In the genomic region with DNA sequence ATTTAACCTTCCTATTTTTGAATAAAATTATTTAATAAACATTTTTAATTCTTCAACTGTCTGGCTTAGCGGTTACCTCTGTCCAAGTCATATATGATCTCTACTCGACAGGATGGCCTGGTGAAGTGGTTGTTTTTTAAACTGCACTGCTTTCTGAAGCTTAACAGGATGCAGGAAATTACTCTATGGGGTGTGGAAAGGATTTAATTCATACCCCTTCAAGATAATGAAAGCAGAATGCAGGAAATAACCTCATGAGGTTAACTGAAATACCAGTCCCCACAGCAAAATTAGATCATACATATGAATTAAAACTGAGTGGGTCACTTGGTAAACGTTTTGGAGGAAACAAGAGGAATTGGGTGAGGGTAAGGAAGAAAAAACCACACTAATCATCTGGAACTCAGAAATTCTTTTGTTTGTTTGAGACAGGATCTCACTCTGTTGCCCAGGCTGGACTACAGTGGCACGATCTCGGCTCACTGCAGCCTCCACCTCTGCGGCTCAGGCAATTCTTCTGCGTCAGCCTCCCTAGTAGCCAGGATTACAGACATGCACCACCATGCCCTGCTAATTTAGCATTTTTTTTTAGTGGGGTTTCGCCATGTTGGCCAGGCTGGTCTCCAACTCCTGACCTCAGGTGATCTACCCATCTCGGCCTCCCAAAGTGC, we compare ENCODE assay signal across 11 cellular contexts. TPM values are rescaled to one million over a fixed set of nuclear protein-coding genes. Genes with fewer than 3 reads are reported as not detected.
DNase-seq lines count a peak whose midpoint lies in the region; ATAC-seq and TF ChIP-seq lines count a peak whose summit lies in the region.
"Had no signal": no experiment of that assay in that cellular context is flagged by ENCODE, and none has a peak within 500 bp of the region (broad histone marks: within the 10 kb centered on the region; RNA-seq: fewer than 3 reads in every experiment).

No MANE protein-coding gene starts in this region.

- no peaks in the 10 kb centered on the region for H3K4me1 ChIP-seq in thyroid gland

- no peak for TF ChIP-seq CTCF in thyroid gland (IDR thresholded peaks at IDR 0.05)

- peak; percentile 84 for ATAC-seq in activated CD8-positive, alpha-beta memory T cell treated with anti-CD3 and anti-CD28 coated beads, Interleukin-2, amount 10 ng/mL, durations not matched to agents 7 days and 5 days

- no peak overlapping the region for H3K4me3 ChIP-seq in thyroid gland (replicated peaks in 1 of 3)
- H3K4me3 ChIP-seq: coronary artery had no signal

- peak overlapping the region; percentile 5 for H3K4me3 Mint-ChIP-seq in activated CD8-positive, alpha-beta memory T cell treated with anti-CD3 and anti-CD28 coated beads, Interleukin-2, amount 10 ng/mL, durations not matched to agents 7 days and 5 days
- peak overlapping the region; percentile 38 for H3K4me3 Mint-ChIP-seq in activated naive CD8-positive, alpha-beta T cell
- peak overlapping the region in 2 of 5 donors; percentile 3 to 26 for H3K4me3 Mint-ChIP-seq in immature natural killer cell

- H3K36me3 Mint-ChIP-seq in activated CD8-positive, alpha-beta memory T cell treated with anti-CD3 and anti-CD28 coated beads, Interleukin-2, amount 10 ng/mL, durations not matched to agents 7 days and 5 days = peaks cover 61% of the 10 kb centered on the region
- peaks cover 38% of the 10 kb centered on the region for H3K36me3 Mint-ChIP-seq in activated naive CD8-positive, alpha-beta T cell
- peaks cover 29 to 47% (median 46%) of the 10 kb centered on the region in 3 donors for H3K36me3 Mint-ChIP-seq in immature natural killer cell

- no peak for TF ChIP-seq POLR2A in thyroid gland (IDR thresholded peaks at IDR 0.05)

- 77 to 84% methylated on average over 9 of the region's 9 CpGs for WGBS in thyroid gland, 2 donors

- peaks cover 17% of the 10 kb centered on the region for H3K4me1 Mint-ChIP-seq in activated CD8-positive, alpha-beta memory T cell treated with anti-CD3 and anti-CD28 coated beads, Interleukin-2, amount 10 ng/mL, durations not matched to agents 7 days and 5 days
- H3K4me1 Mint-ChIP-seq in activated naive CD8-positive, alpha-beta T cell (ENCODE audit: low read depth) = peaks cover 48% of the 10 kb centered on the region
- H3K4me1 Mint-ChIP-seq in immature natural killer cell = peaks cover 15 to 44% of the 10 kb centered on the region in 2 donors

- H3K27me3 Mint-ChIP-seq in activated CD8-positive, alpha-beta memory T cell treated with anti-CD3 and anti-CD28 coated beads, Interleukin-2, amount 10 ng/mL, durations not matched to agents 7 days and 5 days = no peaks in the 10 kb centered on the region
- no peaks in the 10 kb centered on the region for H3K27me3 Mint-ChIP-seq in activated naive CD8-positive, alpha-beta T cell
- no peaks in the 10 kb centered on the region for H3K27me3 Mint-ChIP-seq in immature natural killer cell (ENCODE audit: low read depth in 3 of 3)

- H3K27ac Mint-ChIP-seq in activated CD8-positive, alpha-beta memory T cell treated with anti-CD3 and anti-CD28 coated beads, Interleukin-2, amount 10 ng/mL, durations not matched to agents 7 days and 5 days = peak overlapping the region; percentile 76
- peak overlapping the region; percentile 88 for H3K27ac Mint-ChIP-seq in activated naive CD8-positive, alpha-beta T cell
- H3K27ac Mint-ChIP-seq in immature natural killer cell = peak overlapping the region in 4 of 6 donors; percentile 8 to 82 (median 72)

- intact Hi-C loops in thyroid gland (cut with DNase I) = no loop called here

- no peak for DNase-seq in activated CD8-positive, alpha-beta memory T cell treated with anti-CD3 and anti-CD28 coated beads, Interleukin-2, amount 10 ng/mL, durations not matched to agents 7 days and 5 days
- no peak for DNase-seq in activated CD8-positive, alpha-beta memory T cell treated with anti-CD3 and anti-CD28 coated beads for 24 hours
- no peak for DNase-seq in immature natural killer cell
- DNase-seq in thyroid gland = no peak
- no peak for DNase-seq in NCI-H446 treated with DMSO at 0.1 percent for 48 hours (lab: John Stamatoyannopoulos, UW)
- no peak for DNase-seq in RPMI8226
- no peak for DNase-seq in substantia nigra (lab: John Stamatoyannopoulos, UW)
- DNase-seq: NCI-H774; stimulated activated CD4-positive, alpha-beta T cell treated with anti-CD3 and anti-CD28 coated beads, Interleukin-4, amount 100 ng/mL, for 4 hours had no signal

- no peaks in the 10 kb centered on the region for H3K9me3 ChIP-seq in thyroid gland

- H3K36me3 ChIP-seq in thyroid gland = no peaks in the 10 kb centered on the region

- H3K27ac ChIP-seq in thyroid gland (peak overlapping the region in 2 of 3 donors; percentile 24 to 38), substantia nigra (ENCODE audit: low read depth, low read length, poor library complexity, severe bottlenecking) (no peak overlapping the region)

- CTCF ChIA-PET in activated CD8-positive, alpha-beta memory T cell treated with anti-CD3 and anti-CD28 coated beads, Interleukin-2, amount 10 ng/mL, durations not matched to agents 7 days and 5 days (lab: Charles Lee) = interaction anchor here (1.5 kb wide), 1 partner anchor 21 kb away, joined by 4 read pairs; no protein-coding TSS in a partner anchor

- no peaks in the 10 kb centered on the region for H3K27me3 ChIP-seq in thyroid gland

- peaks cover 12% of the 10 kb centered on the region for H3K9me3 Mint-ChIP-seq in activated CD8-positive, alpha-beta memory T cell treated with anti-CD3 and anti-CD28 coated beads, Interleukin-2, amount 10 ng/mL, durations not matched to agents 7 days and 5 days (ENCODE audit: low read depth)
- H3K9me3 Mint-ChIP-seq in activated naive CD8-positive, alpha-beta T cell (ENCODE audit: low read depth) = peaks cover 7% of the 10 kb centered on the region
- H3K9me3 Mint-ChIP-seq in immature natural killer cell = peaks cover 0 to 6% (median 5%) of the 10 kb centered on the region in 6 donors

RNA-seq across cellular contexts. Expression of a gene that starts 50.1 kb away (rescaled TPM):
- total RNA-seq in activated CD8-positive, alpha-beta memory T cell treated with anti-CD3 and anti-CD28 coated beads, Interleukin-2, amount 10 ng/mL, durations not matched to agents 7 days and 5 days = 1 to 10 TPM; 8.3 to 8.5 TPM
- polyA plus RNA-seq in immature natural killer cell = 1 to 10 TPM; 1.6 to 3.5 (median 3.1) TPM
- total RNA-seq in thyroid gland = 1 to 10 TPM; 5.0 to 9.4 (median 7.0) TPM
